ENCODE assay signal across 11 cellular contexts in the genomic region with DNA sequence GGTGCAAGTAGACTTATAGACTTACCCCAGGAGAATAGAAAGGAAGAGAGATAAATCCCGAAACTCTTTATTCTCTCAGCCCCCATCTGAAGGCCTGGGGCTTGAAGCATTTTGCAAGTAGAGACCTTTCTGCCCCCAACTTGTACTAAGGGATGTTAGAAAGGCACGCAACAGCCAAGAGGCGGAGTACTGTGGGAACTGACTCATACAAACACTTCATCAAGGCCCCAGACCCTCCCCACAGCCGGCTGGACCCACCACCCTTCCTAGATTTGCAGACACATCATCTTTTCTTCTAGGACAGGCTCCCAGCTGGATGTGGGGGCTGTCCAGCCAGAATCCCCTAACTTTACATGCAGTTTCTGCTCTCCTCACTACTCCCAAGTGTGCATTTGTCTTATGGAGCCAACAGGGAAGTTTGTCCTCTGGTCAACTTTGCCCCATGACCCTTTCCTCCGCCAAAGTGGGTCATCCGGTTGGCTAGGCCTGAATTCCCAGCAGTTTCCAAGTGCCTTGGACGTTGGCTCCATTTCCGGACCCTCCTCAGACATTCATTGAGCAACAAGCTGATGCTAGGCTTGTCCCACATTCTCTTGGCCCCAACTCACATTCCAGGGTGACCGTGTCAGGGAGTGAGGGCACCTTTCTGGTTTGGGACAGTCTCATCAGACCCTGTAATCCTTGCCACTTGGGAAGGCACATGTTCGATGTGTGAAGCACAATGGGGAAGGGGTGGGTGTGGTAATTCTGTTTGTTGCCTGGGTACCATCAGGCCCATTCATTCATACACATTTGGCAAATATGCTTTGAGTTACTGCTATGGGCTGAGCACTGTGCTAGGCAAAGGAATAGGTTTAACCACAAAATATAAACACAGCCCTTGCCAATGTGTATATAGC.
DNase-seq lines count a peak whose midpoint lies in the region; ATAC-seq, FAIRE-seq and TF ChIP-seq lines count a peak whose summit lies in the region.
"Had no signal": no experiment of that assay in that cellular context is flagged by ENCODE, and none has a peak within 500 bp of the region (broad histone marks: within the 10 kb centered on the region; RNA-seq: fewer than 3 reads in every experiment).

No MANE protein-coding gene starts in this region.

- no peak overlapping the region for H3K4me3 Mint-ChIP-seq in naive thymus-derived CD4-positive, alpha-beta T cell

- intact Hi-C loops in naive thymus-derived CD4-positive, alpha-beta T cell (cut with micrococcal nuclease), result no loop called here

- H3K36me3 Mint-ChIP-seq in naive thymus-derived CD4-positive, alpha-beta T cell, result no peaks in the 10 kb centered on the region

- no peak for ATAC-seq in GM21576 (IDR thresholded peaks at IDR 0.05; ENCODE audit: unreplicated experiment)
- ATAC-seq in naive thymus-derived CD4-positive, alpha-beta T cell, result no peak

- H3K9me3 ChIP-seq in Peyer's patch, result no peaks in the 10 kb centered on the region
- H3K9me3 ChIP-seq in naive thymus-derived CD4-positive, alpha-beta T cell (ENCODE audit: control insufficient read depth in 2 of 3, low read length in 3 of 3), result no peaks in the 10 kb centered on the region

- no peak overlapping the region for H3K27ac Mint-ChIP-seq in naive thymus-derived CD4-positive, alpha-beta T cell

- H3K4me1 ChIP-seq in ACC112 (ENCODE audit: control insufficient read depth, insufficient read depth, low read length, unreplicated experiment), result peaks cover 73% of the 10 kb centered on the region
- H3K4me1 ChIP-seq in Peyer's patch, result no peaks in the 10 kb centered on the region
- H3K4me1 ChIP-seq in naive thymus-derived CD4-positive, alpha-beta T cell (ENCODE audit: control insufficient read depth in 2 of 2, insufficient read depth in 2 of 2, low read length in 2 of 2), result no peaks in the 10 kb centered on the region

- no peaks in the 10 kb centered on the region for H3K27me3 ChIP-seq in ACC112 (ENCODE audit: insufficient read depth, low read length)
- no peaks in the 10 kb centered on the region for H3K27me3 ChIP-seq in Peyer's patch
- H3K27me3 ChIP-seq in naive thymus-derived CD4-positive, alpha-beta T cell (ENCODE audit: control insufficient read depth in 2 of 2, insufficient read depth in 2 of 2, low read length in 2 of 2), result no peaks in the 10 kb centered on the region

- H3K4me1 Mint-ChIP-seq in naive thymus-derived CD4-positive, alpha-beta T cell, result peaks cover 0 to 4% (median 0%) of the 10 kb centered on the region in 7 donors

- POLR2A ChIA-PET in naive thymus-derived CD4-positive, alpha-beta T cell (lab: Charles Lee), result no interaction called here

- CTCF ChIA-PET in naive thymus-derived CD4-positive, alpha-beta T cell (lab: Charles Lee), result no interaction called here

- H3K36me3 ChIP-seq in ACC112 (ENCODE audit: insufficient read depth, low read length) (peaks cover 64% of the 10 kb centered on the region), Peyer's patch (no peaks in the 10 kb centered on the region)
- no peaks in the 10 kb centered on the region for H3K36me3 ChIP-seq in naive thymus-derived CD4-positive, alpha-beta T cell (ENCODE audit: control insufficient read depth in 2 of 3, insufficient read depth in 3 of 3, low read length in 3 of 3)

- peak overlapping the region; percentile 98 for H3K27ac ChIP-seq in ACC112 (ENCODE audit: low read depth, low read length)
- peak overlapping the region in 3 of 4 donors; percentile 27 to 51 (median 46) for H3K27ac ChIP-seq in Peyer's patch
- no peak overlapping the region for H3K27ac ChIP-seq in naive thymus-derived CD4-positive, alpha-beta T cell (ENCODE audit: low read depth, low read length)

- no peak overlapping the region for H2AFZ ChIP-seq in ACC112 (ENCODE audit: low read length, unreplicated experiment)

- H3K4me3 ChIP-seq in ACC112 (ENCODE audit: low read depth, low read length) (no peak overlapping the region), Peyer's patch (no peak overlapping the region), fibroblast of the aortic adventitia (ENCODE audit: low read depth, low read length) (no peak overlapping the region)
- no peak overlapping the region for H3K4me3 ChIP-seq in naive thymus-derived CD4-positive, alpha-beta T cell (ENCODE audit: low read length)

- H3K9me3 Mint-ChIP-seq in naive thymus-derived CD4-positive, alpha-beta T cell, result no peaks in the 10 kb centered on the region

- no peak for TF ChIP-seq POLR2A in Peyer's patch (IDR thresholded peaks at IDR 0.05)

- FAIRE-seq in HTR-8/SVneo (lab: Jason Lieb, UNC), result no peak

- DNase-seq in Peyer's patch (no peak), fibroblast of the aortic adventitia (ENCODE audit: low read depth) (peak; percentile 75), myocyte (ENCODE audit: low read depth) (peak; percentile 78), HTR-8/SVneo (ENCODE audit: insufficient read length, low spot score) (no peak), COLO668 (lab: John Stamatoyannopoulos, UW; ENCODE audit: unreplicated experiment) (no peak)
- DNase-seq in naive thymus-derived CD4-positive, alpha-beta T cell, result no peak
- DNase-seq: NCI-H2081 treated with DMSO at 0.1 percent for 48 hours; stimulated activated CD8-positive, alpha-beta memory T cell treated with anti-CD3 and anti-CD28 coated beads, Interleukin-4, amount 100 ng/mL, for 48 hours; T-helper 9 cell had no signal

- peaks cover 2% of the 10 kb centered on the region for H3K79me2 ChIP-seq in ACC112 (ENCODE audit: control insufficient read depth, insufficient read depth, low read length, unreplicated experiment)

- no peaks in the 10 kb centered on the region for H3K27me3 Mint-ChIP-seq in naive thymus-derived CD4-positive, alpha-beta T cell

- TF ChIP-seq CTCF in Peyer's patch (IDR thresholded peaks at IDR 0.05) (no peak), fibroblast of the aortic adventitia (IDR thresholded peaks at IDR 0.05; ENCODE audit: insufficient read depth, low read length) (no peak)

Comparison
In these comparisons a context has a peak if more than half of its experiments do, and no peak if none do; other contexts are left out.
1. DNase-seq: peak in fibroblast of the aortic adventitia (single experiment) and myocyte (single experiment); none in Peyer's patch (0 of 3), HTR-8/SVneo (single experiment), naive thymus-derived CD4-positive, alpha-beta T cell (0 of 9) and COLO668 (single experiment).